8 cellular contexts compared by ENCODE assay signal in genomic region chr10:58531084-58531695, GRCh38. TPM values are rescaled to one million over a fixed set of nuclear protein-coding genes. Genes with fewer than 3 reads are reported as not detected.
A peak's percentile ranks its signal among the peaks of the same experiment; 100 is the strongest.
DNase-seq lines count a peak whose midpoint lies in the region; ATAC-seq, FAIRE-seq and TF ChIP-seq lines count a peak whose summit lies in the region.

No MANE protein-coding gene starts in this region.

- ATAC-seq in GM21786 (IDR thresholded peaks at IDR 0.05; ENCODE audit: unreplicated experiment) = peak; percentile 96
- ATAC-seq in RWPE2 (ENCODE audit: low read depth) = peak; percentile 51; the same call in 1 of the 3 replicates

- peaks cover 12% of the 10 kb centered on the region for H3K9me3 ChIP-seq in RWPE2 (ENCODE audit: severe bottlenecking)
- H3K9me3 ChIP-seq in keratinocyte (ENCODE audit: control insufficient read depth, low read depth, low read length) = no peaks in the 10 kb centered on the region

- no peaks in the 10 kb centered on the region for H3K27me3 ChIP-seq in RWPE2 (ENCODE audit: insufficient read depth, poor library complexity, severe bottlenecking)
- no peaks in the 10 kb centered on the region for H3K27me3 ChIP-seq in keratinocyte (ENCODE audit: control insufficient read depth, extremely low read depth, insufficient read depth, low read length)

- DNase-seq in NCI-H2227 (lab: John Stamatoyannopoulos, UW; ENCODE audit: unreplicated experiment) (peak; percentile 63), NCI-H2227 treated with DMSO at 0.1 percent for 48 hours (lab: John Stamatoyannopoulos, UW) (no peak), RWPE2 (ENCODE audit: low spot score) (no peak), astrocyte of the hippocampus (ENCODE audit: low read depth, low spot score) (peak; percentile 84), keratinocyte (ENCODE audit: low read depth, low spot score) (no peak)
- peak; percentile 71 for DNase-seq in Jurkat, Clone E6-1 (ENCODE audit: low read depth, low spot score)
- DNase-seq in stimulated activated CD8-positive, alpha-beta memory T cell treated with anti-CD3 and anti-CD28 coated beads, Interleukin-12 subunit alpha, Interleukin-12 subunit beta, amount 100 ng/mL, for 1 hour (ENCODE audit: low read depth) = peak; percentile 21

- no peaks in the 10 kb centered on the region for H4K20me1 ChIP-seq in keratinocyte (ENCODE audit: control insufficient read depth, extremely low read depth, insufficient read depth, low read length)

- peaks cover 1% of the 10 kb centered on the region for H3K79me2 ChIP-seq in keratinocyte (ENCODE audit: control insufficient read depth, insufficient read depth, low read length)

- H3K9me1 ChIP-seq in keratinocyte (ENCODE audit: control insufficient read depth, extremely low read depth, insufficient read depth, low read length) = no peaks in the 10 kb centered on the region

- H3K36me3 ChIP-seq in RWPE2 (ENCODE audit: low read depth) = no peaks in the 10 kb centered on the region
- no peaks in the 10 kb centered on the region for H3K36me3 ChIP-seq in keratinocyte (ENCODE audit: control insufficient read depth in 2 of 2, extremely low read depth in 1 of 2, insufficient read depth in 2 of 2, low read length in 2 of 2)

- TF ChIP-seq CTCF in RWPE2 (IDR thresholded peaks at IDR 0.05; ENCODE audit: poor library complexity, severe bottlenecking) (peak; percentile 86), keratinocyte (optimal IDR thresholded peaks at IDR 0.05 in 1 of 3, IDR thresholded peaks at IDR 0.05 in 1 of 3, conservative IDR thresholded peaks at IDR 0.05 in 1 of 3; ENCODE audit: extremely low read depth in 1 of 3, insufficient read depth in 2 of 3, low read length in 3 of 3) (peak; percentile 63 to 78 (median 77))

- FAIRE-seq in keratinocyte (lab: Jason Lieb, UNC) = peak; percentile 68

- H3K4me1 ChIP-seq in RWPE2 (ENCODE audit: insufficient read depth, poor library complexity, severe bottlenecking) (no peaks in the 10 kb centered on the region), keratinocyte (ENCODE audit: control insufficient read depth, extremely low read depth, insufficient read depth, low read length) (no peaks in the 10 kb centered on the region)

- no peak overlapping the region for H3K4me3 ChIP-seq in Jurkat, Clone E6-1 (ENCODE audit: low read length)
- no peak overlapping the region for H3K4me3 ChIP-seq in RWPE2 (ENCODE audit: severe bottlenecking)
- no peak overlapping the region for H3K4me3 ChIP-seq in keratinocyte (ENCODE audit: control insufficient read depth in 2 of 3, extremely low read depth in 1 of 3, insufficient read depth in 2 of 3, low read depth in 1 of 3, low read length in 3 of 3)

- H2AFZ ChIP-seq in keratinocyte (ENCODE audit: control insufficient read depth, low read length) = no peak overlapping the region

- no peak overlapping the region for H3K9ac ChIP-seq in keratinocyte (ENCODE audit: control insufficient read depth, extremely low read depth, insufficient read depth, low read length)

- dilution Hi-C loops in keratinocyte (cut with MboI; ENCODE audit: extremely low pct_ligation_motif_present, low sequenced_read_pairs) = no loop called here

- H3K27ac ChIP-seq in RWPE2 (ENCODE audit: poor library complexity, severe bottlenecking) (no peak overlapping the region), keratinocyte (ENCODE audit: control insufficient read depth, insufficient read depth, low read length) (no peak overlapping the region)

- no peak overlapping the region for H3K4me2 ChIP-seq in keratinocyte (ENCODE audit: control insufficient read depth, extremely low read depth, insufficient read depth, low read depth, low read length)

RNA-seq across cellular contexts. Expression of gene BICC1, which starts 18.5 kb away (rescaled TPM):
- 0.74 TPM for polyA plus RNA-seq in Jurkat, Clone E6-1 (2012; ENCODE audit: insufficient read depth, insufficient read length)
- polyA plus RNA-seq in keratinocyte = 3.1 to 4.2 TPM (median 3.8 TPM) in 3 replicates
- 1.0 TPM for polyA plus RNA-seq in keratinocyte (2011; ENCODE audit: low read depth)
- 3.5 and 4.4 TPM in 2 replicates for polyA plus RNA-seq in keratinocyte (2011; cell fraction: cytosol; rRNA removed)
- polyA plus RNA-seq in keratinocyte (2011; cell fraction: nucleus; rRNA removed) = 7.9 TPM in 2 replicates
- polyA plus RNA-seq in keratinocyte (2012; ENCODE audit: low replicate concordance) = 1.6 and 5.8 TPM in 2 replicates
- polyA minus RNA-seq in keratinocyte = 14.7 to 27.4 TPM (median 19.1 TPM) in 3 replicates
- polyA minus RNA-seq in keratinocyte (2011; cell fraction: cytosol; rRNA and poly(A)+ RNA removed) = 10.2 TPM
- polyA minus RNA-seq in keratinocyte (2011; cell fraction: nucleus; rRNA and poly(A)+ RNA removed) = 16.2 and 37.1 TPM in 2 replicates

Comparison
In these comparisons a context has a peak if more than half of its experiments do, and no peak if none do; other contexts are left out.
1. DNase-seq: peak in NCI-H2227 (single experiment), Jurkat, Clone E6-1 (single experiment), astrocyte of the hippocampus (single experiment) and stimulated activated CD8-positive, alpha-beta memory T cell treated with anti-CD3 and anti-CD28 coated beads, Interleukin-12 subunit alpha, Interleukin-12 subunit beta, amount 100 ng/mL, for 1 hour (single experiment); none in NCI-H2227 treated with DMSO at 0.1 percent for 48 hours (single experiment), RWPE2 (single experiment) and keratinocyte (single experiment).